In genomic region chr17:65167581-65167980, GRCh38 we compare ENCODE assay signal across 21 cellular contexts. TPM values are rescaled to one million over a fixed set of nuclear protein-coding genes. Genes with fewer than 3 reads are reported as not detected.
"Had no signal": no experiment of that assay in that cellular context is flagged by ENCODE, and none has a peak within 500 bp of the region (broad histone marks: within the 10 kb centered on the region; RNA-seq: fewer than 3 reads in every experiment).

No MANE protein-coding gene starts in this region.

- ATAC-seq: Panc1, PC-3 had no signal

- DNase-seq: Kasumi-1, MM.1S, NCI-H1092 treated with DMSO at 0.1 percent for 48 hours, NCI-H1436, NCI-H187, NCI-H2029, NCI-H2081 treated with DMSO at 0.1 percent for 48 hours, NCI-H2171, NCI-H226, NCI-H446, NCI-H510A, NCI-H524 treated with DMSO at 0.1 percent for 48 hours, NCI-H69, NCI-H774, PC-3, SHP77, SK-N-SH had no signal

- H3K4me2 ChIP-seq: KMS-11, SK-N-SH had no signal

- H3K27ac ChIP-seq: KMS-11, RWPE1 had no signal

- H3K9me3 ChIP-seq: SK-N-SH had no signal

- H3K9ac ChIP-seq: KMS-11, SK-N-SH had no signal

RNA-seq across cellular contexts. Expression of gene RGS9, which starts 30.4 kb away (rescaled TPM):
- total RNA-seq: HT-29 had no signal
